1 cellular context compared by ENCODE assay signal in the genomic region with DNA sequence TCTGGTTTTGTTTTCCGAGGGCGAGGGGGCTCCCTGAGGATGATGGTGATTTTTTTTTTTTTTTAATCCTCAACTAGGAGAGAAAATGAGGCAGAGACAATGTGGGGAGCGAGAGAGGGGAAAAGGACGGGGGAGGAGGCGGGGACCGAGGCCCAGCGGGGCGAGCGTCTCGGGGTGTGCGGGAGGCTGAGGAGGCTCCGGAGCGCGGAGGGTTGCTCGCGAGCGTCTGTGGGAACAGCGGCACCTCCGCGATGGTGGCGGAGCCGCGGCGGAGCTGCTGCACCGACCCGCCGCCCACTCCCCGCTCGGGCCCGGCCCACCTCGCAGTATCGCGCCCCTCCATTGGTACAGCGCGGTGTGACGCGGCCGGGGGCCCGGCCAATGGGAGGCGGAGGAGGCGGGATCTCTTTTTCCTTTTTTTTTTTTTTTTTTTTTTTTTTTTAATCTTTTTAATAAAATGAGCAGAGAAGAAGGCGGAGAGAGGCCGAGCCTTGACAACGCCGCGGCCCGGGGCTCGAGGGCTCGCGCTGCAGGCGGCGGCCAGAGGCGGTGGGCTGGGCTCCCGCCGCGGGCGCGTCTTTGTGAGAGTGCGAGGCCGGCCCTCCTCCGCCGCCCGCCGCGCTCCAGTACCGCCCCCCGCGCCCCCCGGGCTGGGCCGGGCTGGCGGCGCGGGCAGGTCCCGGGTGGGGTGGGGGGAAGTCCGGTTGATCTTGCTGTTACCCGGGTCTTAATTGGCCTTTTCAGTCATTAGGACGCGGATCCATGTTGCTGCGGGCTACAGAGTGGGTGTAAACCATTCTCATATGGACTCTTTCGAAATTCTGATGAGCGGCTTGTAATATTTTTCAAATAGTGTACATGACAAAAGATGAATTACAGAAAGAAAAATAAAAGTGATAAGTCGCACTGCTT.
TF ChIP-seq lines count a peak whose summit lies in the region.

A gene (minus strand): TSS at position 228 of the 912 bp plus-strand sequence.

TF ChIP-seq in HEK293, 187 proteins besides CTCF, POLR2A, EP300 and RAD21 (continued from another document and continues in another):
- TF ChIP-seq, protein P1, sequence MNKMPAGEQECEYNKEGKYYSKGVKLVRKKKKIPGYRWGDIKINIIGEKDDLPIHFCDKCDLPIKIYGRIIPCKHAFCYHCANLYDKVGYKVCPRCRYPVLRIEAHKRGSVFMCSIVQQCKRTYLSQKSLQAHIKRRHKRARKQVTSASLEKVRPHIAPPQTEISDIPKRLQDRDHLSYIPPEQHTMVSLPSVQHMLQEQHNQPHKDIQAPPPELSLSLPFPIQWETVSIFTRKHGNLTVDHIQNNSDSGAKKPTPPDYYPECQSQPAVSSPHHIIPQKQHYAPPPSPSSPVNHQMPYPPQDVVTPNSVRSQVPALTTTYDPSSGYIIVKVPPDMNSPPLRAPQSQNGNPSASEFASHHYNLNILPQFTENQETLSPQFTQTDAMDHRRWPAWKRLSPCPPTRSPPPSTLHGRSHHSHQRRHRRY (tag by site-specific recombination; IDR thresholded peaks at IDR 0.05), result no peak
- TF ChIP-seq ZNF629 (tag by site-specific recombination; IDR thresholded peaks at IDR 0.05) (peak; percentile 39), SP7 (tag by site-specific recombination; IDR thresholded peaks at IDR 0.05) (peak; percentile 62), SCRT2 (tag by site-specific recombination; IDR thresholded peaks at IDR 0.05) (no peak), ZNF175 (tag by site-specific recombination; IDR thresholded peaks at IDR 0.05) (no peak), BCL11B (tag by site-specific recombination; IDR thresholded peaks at IDR 0.05; ENCODE audit: low read depth) (no peak), ZNF510 (tag by site-specific recombination; IDR thresholded peaks at IDR 0.05; ENCODE audit: insufficient replicate concordance) (no peak), RBAK (tag by site-specific recombination; IDR thresholded peaks at IDR 0.05) (no peak), ZNF473 (tag by site-specific recombination; IDR thresholded peaks at IDR 0.05) (no peak), KLF1 (tag by site-specific recombination; IDR thresholded peaks at IDR 0.05) (no peak), ZSCAN30 (tag by site-specific recombination; IDR thresholded peaks at IDR 0.05) (0 out of 2 replicates have a peak, but pooled peaks have one; percentile 12), SP3 (tag by site-specific recombination; IDR thresholded peaks at IDR 0.05) (peak; percentile 56), ZNF354C (tag by site-specific recombination; IDR thresholded peaks at IDR 0.05; ENCODE audit: borderline replicate concordance, low read depth) (no peak), GLIS2 (tag by site-specific recombination; IDR thresholded peaks at IDR 0.05) (peak; percentile 41; the same call in 1 of the 2 replicates), ZNF335 (tag by site-specific recombination; conservative IDR thresholded peaks at IDR 0.05) (peak; percentile 66), ZNF302 (tag by site-specific recombination; IDR thresholded peaks at IDR 0.05; ENCODE audit: low read depth) (no peak), ZNF792 (tag by site-specific recombination; IDR thresholded peaks at IDR 0.05) (no peak), ZNF138 (tag by site-specific recombination; IDR thresholded peaks at IDR 0.05; ENCODE audit: borderline replicate concordance) (no peak), ZNF114 (tag by site-specific recombination; IDR thresholded peaks at IDR 0.05) (no peak), ZNF776 (tag by site-specific recombination; IDR thresholded peaks at IDR 0.05; ENCODE audit: borderline replicate concordance) (no peak), HOXC10 (CRISPR knock-in tag; IDR thresholded peaks at IDR 0.05) (no peak), ZNF610 (tag by site-specific recombination; IDR thresholded peaks at IDR 0.05; ENCODE audit: borderline replicate concordance) (peak; percentile 90), ZNF23 (tag by site-specific recombination; IDR thresholded peaks at IDR 0.05; ENCODE audit: borderline replicate concordance) (no peak), ZNF707 (tag by site-specific recombination; IDR thresholded peaks at IDR 0.05) (no peak), ZNF416 (tag by site-specific recombination; IDR thresholded peaks at IDR 0.05) (no peak), ZNF571 (tag by site-specific recombination; IDR thresholded peaks at IDR 0.05) (no peak), ZNF670 (tag by site-specific recombination; IDR thresholded peaks at IDR 0.05; ENCODE audit: low read depth) (no peak), ZNF174 (tag by site-specific recombination; IDR thresholded peaks at IDR 0.05) (no peak), MEIS1 (CRISPR knock-in tag; IDR thresholded peaks at IDR 0.05; ENCODE audit: borderline replicate concordance) (no peak)
- TF ChIP-seq, protein P2, sequence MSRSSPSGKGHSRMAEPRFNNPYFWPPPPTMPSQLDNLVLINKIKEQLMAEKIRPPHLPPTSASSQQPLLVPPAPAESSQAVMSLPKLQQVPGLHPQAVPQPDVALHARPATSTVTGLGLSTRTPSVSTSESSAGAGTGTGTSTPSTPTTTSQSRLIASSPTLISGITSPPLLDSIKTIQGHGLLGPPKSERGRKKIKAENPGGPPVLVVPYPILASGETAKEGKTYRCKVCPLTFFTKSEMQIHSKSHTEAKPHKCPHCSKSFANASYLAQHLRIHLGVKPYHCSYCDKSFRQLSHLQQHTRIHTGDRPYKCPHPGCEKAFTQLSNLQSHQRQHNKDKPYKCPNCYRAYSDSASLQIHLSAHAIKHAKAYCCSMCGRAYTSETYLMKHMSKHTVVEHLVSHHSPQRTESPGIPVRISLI (tag by site-specific recombination; IDR thresholded peaks at IDR 0.05), result peak; percentile 88
- TF ChIP-seq, protein P3, sequence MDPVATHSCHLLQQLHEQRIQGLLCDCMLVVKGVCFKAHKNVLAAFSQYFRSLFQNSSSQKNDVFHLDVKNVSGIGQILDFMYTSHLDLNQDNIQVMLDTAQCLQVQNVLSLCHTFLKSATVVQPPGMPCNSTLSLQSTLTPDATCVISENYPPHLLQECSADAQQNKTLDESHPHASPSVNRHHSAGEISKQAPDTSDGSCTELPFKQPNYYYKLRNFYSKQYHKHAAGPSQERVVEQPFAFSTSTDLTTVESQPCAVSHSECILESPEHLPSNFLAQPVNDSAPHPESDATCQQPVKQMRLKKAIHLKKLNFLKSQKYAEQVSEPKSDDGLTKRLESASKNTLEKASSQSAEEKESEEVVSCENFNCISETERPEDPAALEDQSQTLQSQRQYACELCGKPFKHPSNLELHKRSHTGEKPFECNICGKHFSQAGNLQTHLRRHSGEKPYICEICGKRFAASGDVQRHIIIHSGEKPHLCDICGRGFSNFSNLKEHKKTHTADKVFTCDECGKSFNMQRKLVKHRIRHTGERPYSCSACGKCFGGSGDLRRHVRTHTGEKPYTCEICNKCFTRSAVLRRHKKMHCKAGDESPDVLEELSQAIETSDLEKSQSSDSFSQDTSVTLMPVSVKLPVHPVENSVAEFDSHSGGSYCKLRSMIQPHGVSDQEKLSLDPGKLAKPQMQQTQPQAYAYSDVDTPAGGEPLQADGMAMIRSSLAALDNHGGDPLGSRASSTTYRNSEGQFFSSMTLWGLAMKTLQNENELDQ (tag by site-specific recombination; IDR thresholded peaks at IDR 0.05; ENCODE audit: low read depth), result no peak
- TF ChIP-seq, protein P4, sequence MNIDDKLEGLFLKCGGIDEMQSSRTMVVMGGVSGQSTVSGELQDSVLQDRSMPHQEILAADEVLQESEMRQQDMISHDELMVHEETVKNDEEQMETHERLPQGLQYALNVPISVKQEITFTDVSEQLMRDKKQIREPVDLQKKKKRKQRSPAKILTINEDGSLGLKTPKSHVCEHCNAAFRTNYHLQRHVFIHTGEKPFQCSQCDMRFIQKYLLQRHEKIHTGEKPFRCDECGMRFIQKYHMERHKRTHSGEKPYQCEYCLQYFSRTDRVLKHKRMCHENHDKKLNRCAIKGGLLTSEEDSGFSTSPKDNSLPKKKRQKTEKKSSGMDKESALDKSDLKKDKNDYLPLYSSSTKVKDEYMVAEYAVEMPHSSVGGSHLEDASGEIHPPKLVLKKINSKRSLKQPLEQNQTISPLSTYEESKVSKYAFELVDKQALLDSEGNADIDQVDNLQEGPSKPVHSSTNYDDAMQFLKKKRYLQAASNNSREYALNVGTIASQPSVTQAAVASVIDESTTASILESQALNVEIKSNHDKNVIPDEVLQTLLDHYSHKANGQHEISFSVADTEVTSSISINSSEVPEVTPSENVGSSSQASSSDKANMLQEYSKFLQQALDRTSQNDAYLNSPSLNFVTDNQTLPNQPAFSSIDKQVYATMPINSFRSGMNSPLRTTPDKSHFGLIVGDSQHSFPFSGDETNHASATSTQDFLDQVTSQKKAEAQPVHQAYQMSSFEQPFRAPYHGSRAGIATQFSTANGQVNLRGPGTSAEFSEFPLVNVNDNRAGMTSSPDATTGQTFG (tag by site-specific recombination; IDR thresholded peaks at IDR 0.05; ENCODE audit: borderline replicate concordance), result no peak
- TF ChIP-seq, protein P5, sequence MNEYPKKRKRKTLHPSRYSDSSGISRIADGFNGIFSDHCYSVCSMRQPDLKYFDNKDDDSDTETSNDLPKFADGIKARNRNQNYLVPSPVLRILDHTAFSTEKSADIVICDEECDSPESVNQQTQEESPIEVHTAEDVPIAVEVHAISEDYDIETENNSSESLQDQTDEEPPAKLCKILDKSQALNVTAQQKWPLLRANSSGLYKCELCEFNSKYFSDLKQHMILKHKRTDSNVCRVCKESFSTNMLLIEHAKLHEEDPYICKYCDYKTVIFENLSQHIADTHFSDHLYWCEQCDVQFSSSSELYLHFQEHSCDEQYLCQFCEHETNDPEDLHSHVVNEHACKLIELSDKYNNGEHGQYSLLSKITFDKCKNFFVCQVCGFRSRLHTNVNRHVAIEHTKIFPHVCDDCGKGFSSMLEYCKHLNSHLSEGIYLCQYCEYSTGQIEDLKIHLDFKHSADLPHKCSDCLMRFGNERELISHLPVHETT (tag by site-specific recombination; IDR thresholded peaks at IDR 0.05), result peak; percentile 69; the same call in 1 of the 2 replicates
- TF ChIP-seq, protein P6, sequence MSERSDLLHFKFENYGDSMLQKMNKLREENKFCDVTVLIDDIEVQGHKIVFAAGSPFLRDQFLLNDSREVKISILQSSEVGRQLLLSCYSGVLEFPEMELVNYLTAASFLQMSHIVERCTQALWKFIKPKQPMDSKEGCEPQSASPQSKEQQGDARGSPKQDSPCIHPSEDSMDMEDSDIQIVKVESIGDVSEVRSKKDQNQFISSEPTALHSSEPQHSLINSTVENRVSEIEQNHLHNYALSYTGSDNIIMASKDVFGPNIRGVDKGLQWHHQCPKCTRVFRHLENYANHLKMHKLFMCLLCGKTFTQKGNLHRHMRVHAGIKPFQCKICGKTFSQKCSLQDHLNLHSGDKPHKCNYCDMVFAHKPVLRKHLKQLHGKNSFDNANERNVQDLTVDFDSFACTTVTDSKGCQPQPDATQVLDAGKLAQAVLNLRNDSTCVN (tag by site-specific recombination; optimal IDR thresholded peaks at IDR 0.05), result peak; percentile 91
- TF ChIP-seq, protein P7, sequence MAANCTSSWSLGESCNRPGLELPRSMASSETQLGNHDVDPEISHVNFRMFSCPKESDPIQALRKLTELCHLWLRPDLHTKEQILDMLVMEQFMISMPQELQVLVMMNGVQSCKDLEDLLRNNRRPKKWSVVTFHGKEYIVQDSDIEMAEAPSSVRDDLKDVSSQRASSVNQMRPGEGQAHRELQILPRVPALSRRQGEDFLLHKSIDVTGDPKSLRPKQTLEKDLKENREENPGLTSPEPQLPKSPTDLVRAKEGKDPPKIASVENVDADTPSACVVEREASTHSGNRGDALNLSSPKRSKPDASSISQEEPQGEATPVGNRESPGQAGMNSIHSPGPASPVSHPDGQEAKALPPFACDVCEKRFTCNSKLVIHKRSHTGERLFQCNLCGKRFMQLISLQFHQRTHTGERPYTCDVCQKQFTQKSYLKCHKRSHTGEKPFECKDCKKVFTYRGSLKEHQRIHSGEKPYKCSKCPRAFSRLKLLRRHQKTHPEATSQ (tag by site-specific recombination; IDR thresholded peaks at IDR 0.05), result no peak
- TF ChIP-seq, protein P8, sequence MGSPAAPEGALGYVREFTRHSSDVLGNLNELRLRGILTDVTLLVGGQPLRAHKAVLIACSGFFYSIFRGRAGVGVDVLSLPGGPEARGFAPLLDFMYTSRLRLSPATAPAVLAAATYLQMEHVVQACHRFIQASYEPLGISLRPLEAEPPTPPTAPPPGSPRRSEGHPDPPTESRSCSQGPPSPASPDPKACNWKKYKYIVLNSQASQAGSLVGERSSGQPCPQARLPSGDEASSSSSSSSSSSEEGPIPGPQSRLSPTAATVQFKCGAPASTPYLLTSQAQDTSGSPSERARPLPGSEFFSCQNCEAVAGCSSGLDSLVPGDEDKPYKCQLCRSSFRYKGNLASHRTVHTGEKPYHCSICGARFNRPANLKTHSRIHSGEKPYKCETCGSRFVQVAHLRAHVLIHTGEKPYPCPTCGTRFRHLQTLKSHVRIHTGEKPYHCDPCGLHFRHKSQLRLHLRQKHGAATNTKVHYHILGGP (tag by site-specific recombination; IDR thresholded peaks at IDR 0.05), result no peak
- TF ChIP-seq, protein P9, sequence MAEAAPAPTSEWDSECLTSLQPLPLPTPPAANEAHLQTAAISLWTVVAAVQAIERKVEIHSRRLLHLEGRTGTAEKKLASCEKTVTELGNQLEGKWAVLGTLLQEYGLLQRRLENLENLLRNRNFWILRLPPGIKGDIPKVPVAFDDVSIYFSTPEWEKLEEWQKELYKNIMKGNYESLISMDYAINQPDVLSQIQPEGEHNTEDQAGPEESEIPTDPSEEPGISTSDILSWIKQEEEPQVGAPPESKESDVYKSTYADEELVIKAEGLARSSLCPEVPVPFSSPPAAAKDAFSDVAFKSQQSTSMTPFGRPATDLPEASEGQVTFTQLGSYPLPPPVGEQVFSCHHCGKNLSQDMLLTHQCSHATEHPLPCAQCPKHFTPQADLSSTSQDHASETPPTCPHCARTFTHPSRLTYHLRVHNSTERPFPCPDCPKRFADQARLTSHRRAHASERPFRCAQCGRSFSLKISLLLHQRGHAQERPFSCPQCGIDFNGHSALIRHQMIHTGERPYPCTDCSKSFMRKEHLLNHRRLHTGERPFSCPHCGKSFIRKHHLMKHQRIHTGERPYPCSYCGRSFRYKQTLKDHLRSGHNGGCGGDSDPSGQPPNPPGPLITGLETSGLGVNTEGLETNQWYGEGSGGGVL (tag by site-specific recombination; IDR thresholded peaks at IDR 0.05), result peak; percentile 27; the same call in 1 of the 2 replicates
- TF ChIP-seq, protein P10, sequence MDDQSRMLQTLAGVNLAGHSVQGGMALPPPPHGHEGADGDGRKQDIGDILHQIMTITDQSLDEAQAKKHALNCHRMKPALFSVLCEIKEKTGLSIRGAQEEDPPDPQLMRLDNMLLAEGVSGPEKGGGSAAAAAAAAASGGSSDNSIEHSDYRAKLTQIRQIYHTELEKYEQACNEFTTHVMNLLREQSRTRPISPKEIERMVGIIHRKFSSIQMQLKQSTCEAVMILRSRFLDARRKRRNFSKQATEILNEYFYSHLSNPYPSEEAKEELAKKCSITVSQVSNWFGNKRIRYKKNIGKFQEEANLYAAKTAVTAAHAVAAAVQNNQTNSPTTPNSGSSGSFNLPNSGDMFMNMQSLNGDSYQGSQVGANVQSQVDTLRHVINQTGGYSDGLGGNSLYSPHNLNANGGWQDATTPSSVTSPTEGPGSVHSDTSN (CRISPR knock-in tag; IDR thresholded peaks at IDR 0.05), result no peak
- TF ChIP-seq, protein P11, sequence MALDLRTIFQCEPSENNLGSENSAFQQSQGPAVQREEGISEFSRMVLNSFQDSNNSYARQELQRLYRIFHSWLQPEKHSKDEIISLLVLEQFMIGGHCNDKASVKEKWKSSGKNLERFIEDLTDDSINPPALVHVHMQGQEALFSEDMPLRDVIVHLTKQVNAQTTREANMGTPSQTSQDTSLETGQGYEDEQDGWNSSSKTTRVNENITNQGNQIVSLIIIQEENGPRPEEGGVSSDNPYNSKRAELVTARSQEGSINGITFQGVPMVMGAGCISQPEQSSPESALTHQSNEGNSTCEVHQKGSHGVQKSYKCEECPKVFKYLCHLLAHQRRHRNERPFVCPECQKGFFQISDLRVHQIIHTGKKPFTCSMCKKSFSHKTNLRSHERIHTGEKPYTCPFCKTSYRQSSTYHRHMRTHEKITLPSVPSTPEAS (tag by site-specific recombination; IDR thresholded peaks at IDR 0.05), result no peak; the same call in 1 of the 2 replicates
